In genomic region chr3:152196782-152197181, GRCh38 we compare ENCODE assay signal across 9 cellular contexts.
A peak's percentile ranks its signal among the peaks of the same experiment; 100 is the strongest.
DNase-seq lines count a peak whose midpoint lies in the region; ATAC-seq, FAIRE-seq and TF ChIP-seq lines count a peak whose summit lies in the region.
"Had no signal": no experiment of that assay in that cellular context is flagged by ENCODE, and none has a peak within 500 bp of the region (broad histone marks: within the 10 kb centered on the region; RNA-seq: fewer than 3 reads in every experiment).

No MANE protein-coding gene starts in this region.

- no peak overlapping the region for H3K9ac ChIP-seq in muscle layer of colon (ENCODE audit: low read length)

- no peak overlapping the region for H3K4me3 ChIP-seq in Peyer's patch
- peak overlapping the region; percentile 21 to 45 for H3K4me3 ChIP-seq in muscle layer of colon (ENCODE audit: low read depth in 1 of 2, low read length in 2 of 2)

- peak overlapping the region; percentile 27 to 84 (median 78) for H3K27ac ChIP-seq in Peyer's patch
- H3K27ac ChIP-seq in muscle layer of colon (ENCODE audit: low read depth, low read length), result peak overlapping the region; percentile 56

- TF ChIP-seq POLR2A in Peyer's patch (IDR thresholded peaks at IDR 0.05), result no peak

- ATAC-seq in GM18868 (IDR thresholded peaks at IDR 0.05; ENCODE audit: unreplicated experiment) (peak; percentile 61), HG02798 (IDR thresholded peaks at IDR 0.05; ENCODE audit: poor library complexity, unreplicated experiment) (peak; percentile 39)

- H3K4me1 ChIP-seq in Peyer's patch, result peaks cover 0 to 11% (median 7%) of the 10 kb centered on the region in 4 donors
- peaks cover 39% of the 10 kb centered on the region for H3K4me1 ChIP-seq in muscle layer of colon (ENCODE audit: insufficient read depth, low read length)

- no peak for DNase-seq in Peyer's patch
- DNase-seq in ecto neural progenitor cell (ENCODE audit: low spot score), result no peak
- no peak for DNase-seq in LoVo (ENCODE audit: low spot score)
- no peak for DNase-seq in urothelium cell line (ENCODE audit: low spot score)
- DNase-seq in stimulated activated CD4-positive, alpha-beta T cell treated with anti-CD3 and anti-CD28 coated beads, Interleukin-15, amount 100 ng/mL, for 24 hours, result no peak

- H3K27me3 ChIP-seq in Peyer's patch (no peaks in the 10 kb centered on the region), muscle layer of colon (ENCODE audit: control insufficient read depth in 1 of 2, insufficient read depth in 2 of 2, low read length in 2 of 2) (no peaks in the 10 kb centered on the region)

- FAIRE-seq in urothelium cell line (lab: Jason Lieb, UNC), result no peak
- FAIRE-seq: endothelial cell of umbilical vein had no signal

- no peak for TF ChIP-seq CTCF in Peyer's patch (IDR thresholded peaks at IDR 0.05)

- H3K9me3 ChIP-seq in Peyer's patch (no peaks in the 10 kb centered on the region), muscle layer of colon (ENCODE audit: low read length) (no peaks in the 10 kb centered on the region)

- H3K36me3 ChIP-seq in Peyer's patch (no peaks in the 10 kb centered on the region), muscle layer of colon (ENCODE audit: insufficient read depth, low read length) (no peaks in the 10 kb centered on the region)

Comparison
In these comparisons a context has a peak if more than half of its experiments do, and no peak if none do; other contexts are left out.
1. H3K4me3 ChIP-seq: peak in muscle layer of colon (2 of 2); none in Peyer's patch (0 of 4).